28 cellular contexts compared by ENCODE assay signal in genomic region chr10:22030421-22030820, GRCh38.
"Had no signal": no experiment of that assay in that cellular context is flagged by ENCODE, and none has a peak within 500 bp of the region (broad histone marks: within the 10 kb centered on the region; RNA-seq: fewer than 3 reads in every experiment).

No MANE protein-coding gene starts in this region.

- H3K4me1 ChIP-seq: colonic mucosa, esophagus muscularis mucosa, esophagus squamous epithelium, foreskin keratinocyte, gastrocnemius medialis, gastroesophageal sphincter, heart left ventricle, heart right ventricle had no signal

- H3K36me3 ChIP-seq: colonic mucosa, esophagus muscularis mucosa, esophagus squamous epithelium, gastrocnemius medialis, gastroesophageal sphincter, heart left ventricle, heart right ventricle had no signal

- H3K4me3 ChIP-seq: colonic mucosa, coronary artery, dorsolateral prefrontal cortex, esophagus muscularis mucosa, esophagus squamous epithelium, gastrocnemius medialis, gastroesophageal sphincter, heart left ventricle, heart right ventricle had no signal

- DNase-seq: colonic mucosa; cortex of kidney; dermis blood vessel endothelial cell; dorsolateral prefrontal cortex; effector CD4-positive, alpha-beta T cell; effector CD8-positive, alpha-beta T cell; effector memory CD4-positive, alpha-beta T cell; effector memory CD8-positive, alpha-beta T cell; endodermal cell; erythroblast; esophagus squamous epithelium; foreskin fibroblast; foreskin keratinocyte; foreskin melanocyte; gastrocnemius medialis; glutamatergic neuron; head of caudate nucleus; heart left ventricle; heart right ventricle had no signal

- ATAC-seq: effector memory CD8-positive, alpha-beta T cell; esophagus mucosa; foreskin keratinocyte; gastrocnemius medialis; gastroesophageal sphincter; heart right ventricle had no signal

- FAIRE-seq: colon, endometrium, endothelial cell of umbilical vein, frontal cortex had no signal

- H3K9me3 ChIP-seq: colonic mucosa, esophagus squamous epithelium, gastrocnemius medialis had no signal

- H3K27me3 ChIP-seq: colonic mucosa, esophagus muscularis mucosa, esophagus squamous epithelium, foreskin keratinocyte, gastrocnemius medialis, gastroesophageal sphincter, heart left ventricle had no signal

- H3K27ac ChIP-seq: colonic mucosa, coronary artery, dorsolateral prefrontal cortex, epithelial cell of prostate, esophagus muscularis mucosa, esophagus squamous epithelium, foreskin keratinocyte, gastrocnemius medialis, gastroesophageal sphincter, heart left ventricle, heart right ventricle had no signal
